Comparison of ENCODE assay signal across 26 cellular contexts in genomic region chr20:39390186-39390585, GRCh38.
"Had no signal": no experiment of that assay in that cellular context is flagged by ENCODE, and none has a peak within 500 bp of the region (broad histone marks: within the 10 kb centered on the region; RNA-seq: fewer than 3 reads in every experiment).

No MANE protein-coding gene starts in this region.

- H3K36me3 Mint-ChIP-seq: mesothelial cell of epicardium; naive B cell; natural killer cell; stimulated activated naive B cell treated with anti-CD40 and anti-IgM and Interleukin-4, amounts not matched to agents 10 μg/mL and 1 μg/mL and 100 μg/mL, for 72 hours had no signal

- H3K4me3 Mint-ChIP-seq: mesothelial cell of epicardium; naive B cell; natural killer cell; nephron progenitor cell; stimulated activated naive B cell treated with anti-CD40 and anti-IgM and Interleukin-4, amounts not matched to agents 10 μg/mL and 1 μg/mL and 100 μg/mL, for 72 hours had no signal

- H3K27me3 ChIP-seq: left lung, ovary, right atrium auricular region, stomach, testis, tibial artery, upper lobe of right lung had no signal

- ATAC-seq: left colon; left lung; natural killer cell; sciatic nerve; stimulated activated naive B cell treated with anti-CD40 and anti-IgM and Interleukin-4, amounts not matched to agents 10 μg/mL and 1 μg/mL and 100 μg/mL, for 72 hours; stimulated activated naive CD8-positive, alpha-beta T cell treated with anti-CD3 and anti-CD28 coated beads, Interleukin-15, Interleukin-2, amounts not matched to agents 100 U/mL and 50 U/mL, for 24 hours; upper lobe of right lung had no signal

- H3K4me1 Mint-ChIP-seq: mesothelial cell of epicardium; naive B cell; natural killer cell; stimulated activated naive B cell treated with anti-CD40 and anti-IgM and Interleukin-4, amounts not matched to agents 10 μg/mL and 1 μg/mL and 100 μg/mL, for 72 hours had no signal

- H3K4me3 ChIP-seq: left lung, lung, ovary, right atrium auricular region, skin epidermis, stomach, testis, tibial artery, upper lobe of right lung had no signal

- H3K9me3 ChIP-seq: left lung, ovary, right atrium auricular region, stomach, testis, tibial artery, upper lobe of right lung had no signal

- H3K27ac ChIP-seq: left lung, ovary, right atrium auricular region, skin epidermis, stomach, testis, tibial artery, upper lobe of right lung had no signal

- H3K4me1 ChIP-seq: left lung, right atrium auricular region, stomach, testis, tibial artery, upper lobe of right lung had no signal

- H3K27ac Mint-ChIP-seq: mesothelial cell of epicardium; naive B cell; natural killer cell; nephron progenitor cell; progenitor cell of endocrine pancreas; stimulated activated naive B cell treated with anti-CD40 and anti-IgM and Interleukin-4, amounts not matched to agents 10 μg/mL and 1 μg/mL and 100 μg/mL, for 72 hours had no signal

- H3K36me3 ChIP-seq: left lung, ovary, right atrium auricular region, stomach, tibial artery, upper lobe of right lung had no signal

- DNase-seq: hippocampal formation; kidney glomerular epithelial cell; left colon; left lung; mesendoderm; naive B cell; natural killer cell; nephron progenitor cell; ovary; stimulated activated CD4-positive, alpha-beta T cell treated with anti-CD3 and anti-CD28 coated beads, Interleukin-12 subunit alpha, Interleukin-12 subunit beta, amount 100 ng/mL, for 4 hours; stimulated activated CD4-positive, alpha-beta T cell treated with anti-CD3 and anti-CD28 coated beads, Interleukin-15, amount 100 ng/mL, for 24 hours; stimulated activated CD4-positive, alpha-beta T cell treated with anti-CD3 and anti-CD28 coated beads, Interleukin-2, amount 100 ng/mL, for 24 hours; stimulated activated CD4-positive, alpha-beta T cell treated with anti-CD3 and anti-CD28 coated beads, Interleukin-4, amount 100 ng/mL, for 1 hour; stimulated activated naive B cell treated with anti-CD40 and anti-IgM and Interleukin-4, amounts not matched to agents 10 μg/mL and 1 μg/mL and 100 μg/mL, for 72 hours; stimulated activated naive CD8-positive, alpha-beta T cell treated with anti-CD3 and anti-CD28 coated beads, Interleukin-15, Interleukin-2, amounts not matched to agents 100 U/mL and 50 U/mL, for 24 hours; stomach; testis; tibial artery; trophoblast cell; upper lobe of right lung had no signal

- H3K9me3 Mint-ChIP-seq: mesothelial cell of epicardium, nephron progenitor cell had no signal
